1 cellular context compared by ENCODE assay signal in genomic region chrX:40732499-40732898, GRCh38.
TF ChIP-seq lines count a peak whose summit lies in the region.

No MANE protein-coding gene starts in this region.

TF ChIP-seq in HEK293, 187 proteins besides CTCF, POLR2A, EP300 and RAD21:
- peak; percentile 99 for TF ChIP-seq ZNF121 (tag by site-specific recombination; IDR thresholded peaks at IDR 0.05)
- TF ChIP-seq PRDM10 (tag by site-specific recombination; IDR thresholded peaks at IDR 0.05), result 0 out of 2 replicates have a peak, but pooled peaks have one; percentile 17
